1 cellular context compared by ENCODE assay signal in the genomic region with DNA sequence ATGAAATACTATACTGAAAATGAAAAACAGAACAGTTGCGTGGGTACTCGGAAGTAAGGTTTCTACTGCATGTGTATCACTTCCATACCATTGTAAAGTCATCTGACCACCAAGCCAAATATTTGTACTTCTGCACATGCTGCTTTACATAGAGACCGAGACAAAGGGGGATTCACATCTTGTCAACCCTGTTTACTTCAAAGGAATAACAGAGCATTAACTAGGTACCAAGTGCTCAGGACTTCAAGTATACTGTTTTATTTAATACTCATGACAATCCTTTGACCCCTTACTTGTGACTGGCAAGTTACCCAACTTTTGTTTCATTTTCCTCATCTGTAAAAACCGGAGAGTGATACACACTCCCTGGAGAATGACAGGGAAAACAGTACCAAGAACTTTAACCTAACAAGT.
TF ChIP-seq lines count a peak whose summit lies in the region.

No MANE protein-coding gene starts in this region.

TF ChIP-seq in HepG2, 621 proteins besides CTCF, POLR2A, EP300 and RAD21 (continued from another document and continues in another):
- TF ChIP-seq ZFYVE20 (CRISPR knock-in tag; IDR thresholded peaks at IDR 0.05; ENCODE audit: borderline replicate concordance, low read depth) (no peak), POLR2G (IDR thresholded peaks at IDR 0.05; ENCODE audit: low read depth, low read length) (no peak), BORCS8-MEF2B (CRISPR knock-in tag; IDR thresholded peaks at IDR 0.05) (no peak), ZFX (CRISPR knock-in tag; IDR thresholded peaks at IDR 0.05; ENCODE audit: low read depth) (no peak), TRIM24 (CRISPR knock-in tag; IDR thresholded peaks at IDR 0.05) (no peak), ATF4 (CRISPR knock-in tag; IDR thresholded peaks at IDR 0.05) (0 out of 4 replicates have a peak, but pooled peaks of 1 of the 2 experiments have one; percentile 32), ARHGAP35 (CRISPR knock-in tag; IDR thresholded peaks at IDR 0.05; ENCODE audit: borderline replicate concordance) (no peak), RFX5 (IDR thresholded peaks at IDR 0.05; ENCODE audit: low read depth, low read length) (no peak), ZNF441 (CRISPR knock-in tag; IDR thresholded peaks at IDR 0.05; ENCODE audit: borderline replicate concordance) (no peak), ZNF367 (CRISPR knock-in tag; IDR thresholded peaks at IDR 0.05; ENCODE audit: borderline replicate concordance) (no peak), FOXK2 (IDR thresholded peaks at IDR 0.05) (peak; percentile 82; the same call in 1 of the 2 replicates), ZNF576 (CRISPR knock-in tag; IDR thresholded peaks at IDR 0.05) (no peak), ZNF253 (CRISPR knock-in tag; IDR thresholded peaks at IDR 0.05; ENCODE audit: borderline replicate concordance) (no peak), FOXP1 (IDR thresholded peaks at IDR 0.05) (0 out of 2 replicates have a peak, but pooled peaks have one; percentile 37), FOXP1 (CRISPR knock-in tag; IDR thresholded peaks at IDR 0.05) (peak; percentile 87), AHR (CRISPR knock-in tag; IDR thresholded peaks at IDR 0.05) (no peak), TMF1 (CRISPR knock-in tag; IDR thresholded peaks at IDR 0.05; ENCODE audit: low read depth) (no peak), ZNF101 (CRISPR knock-in tag; IDR thresholded peaks at IDR 0.05; ENCODE audit: borderline replicate concordance, low read depth) (no peak), MTF2 (CRISPR knock-in tag; IDR thresholded peaks at IDR 0.05; ENCODE audit: borderline replicate concordance) (no peak), ZBTB4 (CRISPR knock-in tag; IDR thresholded peaks at IDR 0.05; ENCODE audit: borderline replicate concordance) (no peak), NCOA2 (CRISPR knock-in tag; IDR thresholded peaks at IDR 0.05) (peak; percentile 67), ZBTB3 (CRISPR knock-in tag; IDR thresholded peaks at IDR 0.05; ENCODE audit: borderline replicate concordance, low read depth) (no peak), ATF5 (CRISPR knock-in tag; IDR thresholded peaks at IDR 0.05; ENCODE audit: low read depth) (no peak), PAF1 (CRISPR knock-in tag; IDR thresholded peaks at IDR 0.05) (no peak), SMAD9 (CRISPR knock-in tag; IDR thresholded peaks at IDR 0.05) (no peak), ZNF550 (CRISPR knock-in tag; IDR thresholded peaks at IDR 0.05; ENCODE audit: borderline replicate concordance) (no peak), ZBTB8A (CRISPR knock-in tag; IDR thresholded peaks at IDR 0.05; ENCODE audit: borderline replicate concordance, low read depth) (no peak), SMARCC2 (IDR thresholded peaks at IDR 0.05) (no peak), MIER3 (CRISPR knock-in tag; IDR thresholded peaks at IDR 0.05; ENCODE audit: borderline replicate concordance) (peak; percentile 69; the same call in 1 of the 2 replicates), YY1 (IDR thresholded peaks at IDR 0.05; ENCODE audit: insufficient read depth, insufficient replicate concordance, low read depth, low read length) (no peak), GATAD2A (CRISPR knock-in tag; IDR thresholded peaks at IDR 0.05) (peak; percentile 92), HMG20B (CRISPR knock-in tag; conservative IDR thresholded peaks at IDR 0.05) (no peak), ATF1 (CRISPR knock-in tag; IDR thresholded peaks at IDR 0.05) (no peak), MTA3 (CRISPR knock-in tag; IDR thresholded peaks at IDR 0.05) (no peak), DPF2 (CRISPR knock-in tag; IDR thresholded peaks at IDR 0.05; ENCODE audit: borderline replicate concordance, low read depth) (peak; percentile 58; the same call in 1 of the 2 replicates), ZNF180 (CRISPR knock-in tag; IDR thresholded peaks at IDR 0.05; ENCODE audit: borderline replicate concordance, low read depth) (no peak), ZNF230 (CRISPR knock-in tag; IDR thresholded peaks at IDR 0.05) (no peak), FOXM1 (CRISPR knock-in tag; IDR thresholded peaks at IDR 0.05) (no peak), HOXD1 (CRISPR knock-in tag; IDR thresholded peaks at IDR 0.05) (no peak), TAF1 (CRISPR knock-in tag; IDR thresholded peaks at IDR 0.05) (no peak), KDM2A (CRISPR knock-in tag; IDR thresholded peaks at IDR 0.05; ENCODE audit: borderline replicate concordance, low read depth) (no peak), HDAC1 (CRISPR knock-in tag; IDR thresholded peaks at IDR 0.05) (no peak), HES4 (CRISPR knock-in tag; IDR thresholded peaks at IDR 0.05; ENCODE audit: borderline replicate concordance) (no peak), MIER2 (CRISPR knock-in tag; IDR thresholded peaks at IDR 0.05) (no peak), ZNF616 (CRISPR knock-in tag; IDR thresholded peaks at IDR 0.05; ENCODE audit: low read depth) (no peak), CREM (IDR thresholded peaks at IDR 0.05) (peak; percentile 30; the same call in 1 of the 2 replicates), CREM (CRISPR knock-in tag; IDR thresholded peaks at IDR 0.05) (no peak), NR2F6 (IDR thresholded peaks at IDR 0.05) (peak; percentile 68), NR2F6 (CRISPR knock-in tag; IDR thresholded peaks at IDR 0.05) (peak; percentile 64; the same call in 1 of the 2 replicates), PRDM10 (CRISPR knock-in tag; IDR thresholded peaks at IDR 0.05; ENCODE audit: low read depth) (no peak)
- TF ChIP-seq, protein P1, sequence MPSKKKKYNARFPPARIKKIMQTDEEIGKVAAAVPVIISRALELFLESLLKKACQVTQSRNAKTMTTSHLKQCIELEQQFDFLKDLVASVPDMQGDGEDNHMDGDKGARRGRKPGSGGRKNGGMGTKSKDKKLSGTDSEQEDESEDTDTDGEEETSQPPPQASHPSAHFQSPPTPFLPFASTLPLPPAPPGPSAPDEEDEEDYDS (CRISPR knock-in tag; IDR thresholded peaks at IDR 0.05), result no peak
- TF ChIP-seq, protein P2, sequence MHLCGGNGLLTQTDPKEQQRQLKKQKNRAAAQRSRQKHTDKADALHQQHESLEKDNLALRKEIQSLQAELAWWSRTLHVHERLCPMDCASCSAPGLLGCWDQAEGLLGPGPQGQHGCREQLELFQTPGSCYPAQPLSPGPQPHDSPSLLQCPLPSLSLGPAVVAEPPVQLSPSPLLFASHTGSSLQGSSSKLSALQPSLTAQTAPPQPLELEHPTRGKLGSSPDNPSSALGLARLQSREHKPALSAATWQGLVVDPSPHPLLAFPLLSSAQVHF (CRISPR knock-in tag; IDR thresholded peaks at IDR 0.05), result no peak
- TF ChIP-seq, protein P3, sequence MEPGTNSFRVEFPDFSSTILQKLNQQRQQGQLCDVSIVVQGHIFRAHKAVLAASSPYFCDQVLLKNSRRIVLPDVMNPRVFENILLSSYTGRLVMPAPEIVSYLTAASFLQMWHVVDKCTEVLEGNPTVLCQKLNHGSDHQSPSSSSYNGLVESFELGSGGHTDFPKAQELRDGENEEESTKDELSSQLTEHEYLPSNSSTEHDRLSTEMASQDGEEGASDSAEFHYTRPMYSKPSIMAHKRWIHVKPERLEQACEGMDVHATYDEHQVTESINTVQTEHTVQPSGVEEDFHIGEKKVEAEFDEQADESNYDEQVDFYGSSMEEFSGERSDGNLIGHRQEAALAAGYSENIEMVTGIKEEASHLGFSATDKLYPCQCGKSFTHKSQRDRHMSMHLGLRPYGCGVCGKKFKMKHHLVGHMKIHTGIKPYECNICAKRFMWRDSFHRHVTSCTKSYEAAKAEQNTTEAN (CRISPR knock-in tag; conservative IDR thresholded peaks at IDR 0.05), result no peak
- TF ChIP-seq, protein P4, sequence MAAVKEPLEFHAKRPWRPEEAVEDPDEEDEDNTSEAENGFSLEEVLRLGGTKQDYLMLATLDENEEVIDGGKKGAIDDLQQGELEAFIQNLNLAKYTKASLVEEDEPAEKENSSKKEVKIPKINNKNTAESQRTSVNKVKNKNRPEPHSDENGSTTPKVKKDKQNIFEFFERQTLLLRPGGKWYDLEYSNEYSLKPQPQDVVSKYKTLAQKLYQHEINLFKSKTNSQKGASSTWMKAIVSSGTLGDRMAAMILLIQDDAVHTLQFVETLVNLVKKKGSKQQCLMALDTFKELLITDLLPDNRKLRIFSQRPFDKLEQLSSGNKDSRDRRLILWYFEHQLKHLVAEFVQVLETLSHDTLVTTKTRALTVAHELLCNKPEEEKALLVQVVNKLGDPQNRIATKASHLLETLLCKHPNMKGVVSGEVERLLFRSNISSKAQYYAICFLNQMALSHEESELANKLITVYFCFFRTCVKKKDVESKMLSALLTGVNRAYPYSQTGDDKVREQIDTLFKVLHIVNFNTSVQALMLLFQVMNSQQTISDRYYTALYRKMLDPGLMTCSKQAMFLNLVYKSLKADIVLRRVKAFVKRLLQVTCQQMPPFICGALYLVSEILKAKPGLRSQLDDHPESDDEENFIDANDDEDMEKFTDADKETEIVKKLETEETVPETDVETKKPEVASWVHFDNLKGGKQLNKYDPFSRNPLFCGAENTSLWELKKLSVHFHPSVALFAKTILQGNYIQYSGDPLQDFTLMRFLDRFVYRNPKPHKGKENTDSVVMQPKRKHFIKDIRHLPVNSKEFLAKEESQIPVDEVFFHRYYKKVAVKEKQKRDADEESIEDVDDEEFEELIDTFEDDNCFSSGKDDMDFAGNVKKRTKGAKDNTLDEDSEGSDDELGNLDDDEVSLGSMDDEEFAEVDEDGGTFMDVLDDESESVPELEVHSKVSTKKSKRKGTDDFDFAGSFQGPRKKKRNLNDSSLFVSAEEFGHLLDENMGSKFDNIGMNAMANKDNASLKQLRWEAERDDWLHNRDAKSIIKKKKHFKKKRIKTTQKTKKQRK (IDR thresholded peaks at IDR 0.05; ENCODE audit: low read length), result no peak
